8 cellular contexts compared by ENCODE assay signal in genomic region chr12:57744777-57745484, GRCh38. TPM values are rescaled to one million over a fixed set of nuclear protein-coding genes. Genes with fewer than 3 reads are reported as not detected.
DNase-seq lines count a peak whose midpoint lies in the region; ATAC-seq lines count a peak whose summit lies in the region.

A gene with protein sequence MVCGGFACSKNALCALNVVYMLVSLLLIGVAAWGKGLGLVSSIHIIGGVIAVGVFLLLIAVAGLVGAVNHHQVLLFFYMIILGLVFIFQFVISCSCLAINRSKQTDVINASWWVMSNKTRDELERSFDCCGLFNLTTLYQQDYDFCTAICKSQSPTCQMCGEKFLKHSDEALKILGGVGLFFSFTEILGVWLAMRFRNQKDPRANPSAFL (plus strand): TSS chr12:57745039. CDS start chr12:57745155, 116 bp downstream.

- DNase-seq in C1 segment of cervical spinal cord (lab: John Stamatoyannopoulos, UW) (peak; percentile 49 to 98 (median 89)), NCI-H748 treated with DMSO at 0.1 percent for 48 hours (lab: John Stamatoyannopoulos, UW) (peak; percentile 97), dedifferentiated amniotic fluid mesenchymal stem cell (ENCODE audit: extremely low spot score) (peak; percentile 99), left colon (peak; percentile 98 to 99)
- DNase-seq in activated CD4-positive, alpha-beta T cell treated with anti-CD3 and anti-CD28 coated beads, Interleukin-2, amount 50 U/mL, for 1 hour: peak; percentile 93
- DNase-seq in stimulated activated CD4-positive, alpha-beta T cell treated with anti-CD3 and anti-CD28 coated beads, Interleukin-1b, Interleukin-23, amount 100 ng/mL, for 4 hours (ENCODE audit: low read depth in 2 of 2): peak; percentile 88 to 90

- ATAC-seq in GM19395 (IDR thresholded peaks at IDR 0.05; ENCODE audit: unreplicated experiment) (peak; percentile 85), HG03558 (IDR thresholded peaks at IDR 0.05; ENCODE audit: extremely low read depth, unreplicated experiment) (peak; percentile 83), left colon (peak; percentile 92)

- intact Hi-C loops in left colon (cut with DNase I, micrococcal nuclease): no loop called here

RNA-seq across cellular contexts. Expression of the gene that starts here (rescaled TPM):
- 10 to 100 TPM; 28.9 to 40.6 TPM for total RNA-seq in left colon

Comparison
In these comparisons a context has a peak if more than half of its experiments do, and no peak if none do; other contexts are left out.
1. Peak in every context shown above with its lines: DNase-seq and ATAC-seq.